Comparison of ENCODE assay signal across 37 cellular contexts in genomic region chr12:9211687-9212086, GRCh38. TPM values are rescaled to one million over a fixed set of nuclear protein-coding genes. Genes with fewer than 3 reads are reported as not detected.
"Had no signal": no experiment of that assay in that cellular context is flagged by ENCODE, and none has a peak within 500 bp of the region (broad histone marks: within the 10 kb centered on the region; RNA-seq: fewer than 3 reads in every experiment).

No MANE protein-coding gene starts in this region.

- DNase-seq: Karpas-422, Kasumi-1, MG63, MM.1S, MV-4-11, NCI-H1048, NCI-H1092, NCI-H1092 treated with DMSO at 0.1 percent for 48 hours, NCI-H1105, NCI-H1105 treated with DMSO at 0.1 percent for 48 hours, NCI-H1417, NCI-H1417 treated with DMSO at 0.1 percent for 48 hours, NCI-H1436 treated with DMSO at 0.1 percent for 48 hours, NCI-H146, NCI-H1694, NCI-H1694 treated with DMSO at 0.1 percent for 48 hours, NCI-H187, NCI-H187 treated with DMSO at 0.1 percent for 48 hours, NCI-H1930, NCI-H2029, NCI-H2029 treated with DMSO at 0.1 percent for 48 hours, NCI-H2081, NCI-H2081 treated with DMSO at 0.1 percent for 48 hours, NCI-H2107, NCI-H2171, NCI-H2171 treated with DMSO at 0.1 percent for 48 hours, NCI-H2227 treated with DMSO at 0.1 percent for 48 hours, NCI-H226, NCI-H345, NCI-H446, NCI-H446 treated with DMSO at 0.1 percent for 48 hours, NCI-H510A, NCI-H510A treated with DMSO at 0.1 percent for 48 hours had no signal

RNA-seq across cellular contexts. Expression of gene PZP, which starts 3.5 kb away (rescaled TPM):
- total RNA-seq: LHCN-M2, M059J, MCF 10A, NCI-H460 had no signal
